Comparison of ENCODE assay signal across 8 cellular contexts in the genomic region with DNA sequence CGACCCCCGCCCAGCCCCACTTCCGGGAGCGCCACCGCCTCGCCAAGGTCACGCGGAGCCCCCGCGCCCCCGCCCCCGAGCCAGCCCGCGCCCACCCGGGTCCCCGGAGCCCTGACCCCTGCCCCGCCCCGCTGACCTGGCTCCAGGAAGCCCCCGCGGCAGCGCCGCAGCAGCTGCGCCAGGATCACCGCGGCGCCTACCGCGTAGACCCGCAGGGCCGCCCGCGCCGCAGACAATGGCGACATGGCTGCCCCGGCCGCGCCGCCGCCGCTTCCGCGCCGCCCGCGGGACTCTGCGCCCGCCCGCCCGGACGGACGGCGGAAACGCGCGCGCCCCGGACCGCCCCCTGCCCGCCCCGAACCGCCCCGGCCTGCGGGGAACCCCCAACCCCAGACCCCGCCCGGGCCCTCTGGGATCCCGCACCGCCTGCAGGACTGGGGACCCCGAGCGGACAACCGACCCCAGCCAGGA. TPM values are rescaled to one million over a fixed set of nuclear protein-coding genes. Genes with fewer than 3 reads are reported as not detected.
DNase-seq lines count a peak whose midpoint lies in the region; ATAC-seq and TF ChIP-seq lines count a peak whose summit lies in the region.

A gene with protein sequence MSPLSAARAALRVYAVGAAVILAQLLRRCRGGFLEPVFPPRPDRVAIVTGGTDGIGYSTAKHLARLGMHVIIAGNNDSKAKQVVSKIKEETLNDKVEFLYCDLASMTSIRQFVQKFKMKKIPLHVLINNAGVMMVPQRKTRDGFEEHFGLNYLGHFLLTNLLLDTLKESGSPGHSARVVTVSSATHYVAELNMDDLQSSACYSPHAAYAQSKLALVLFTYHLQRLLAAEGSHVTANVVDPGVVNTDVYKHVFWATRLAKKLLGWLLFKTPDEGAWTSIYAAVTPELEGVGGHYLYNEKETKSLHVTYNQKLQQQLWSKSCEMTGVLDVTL (minus strand): TSS at position 296 of the 471 bp plus-strand sequence. CDS start 51 bp downstream, at position 245.
A gene (minus strand): TSS at position 296 of the 471 bp plus-strand sequence. CDS start 10,257 bp downstream, outside the sequence.

- CTCF ChIA-PET in AG04450 (lab: Charles Lee): no interaction called here

- DNase-seq in AG04450 (ENCODE audit: low read depth, low spot score) (no peak), GM20000 (ENCODE audit: low spot score) (peak; percentile 95), fibroblast of villous mesenchyme (ENCODE audit: low read depth) (peak; percentile 8), omental fat pad (ENCODE audit: low spot score) (no peak), aorta (peak; percentile 65 to 85), NCI-H1105 (lab: John Stamatoyannopoulos, UW) (no peak)
- DNase-seq in activated T-cell treated with anti-CD3 and anti-CD28 coated beads, Interleukin-2, amount 50 U/mL, for 1 hour: peak; percentile 62

- peak within 1 kb of the TSS; percentile 88 for H3K9ac ChIP-seq in HUES64 (ENCODE audit: low read depth, low read length)

- POLR2A ChIA-PET in AG04450 (lab: Yijun Ruan, JAX): no interaction called here

- peaks cover 24% of the 10 kb centered on the region for H3K4me1 ChIP-seq in HUES64 (ENCODE audit: insufficient read depth, low read length)
- H3K4me1 ChIP-seq in aorta (ENCODE audit: control insufficient read depth in 1 of 2, insufficient read depth in 2 of 2, low read length in 2 of 2): no peaks in the 10 kb centered on the region

- H3K27me3 ChIP-seq in AG04450 (ENCODE audit: control insufficient read depth, insufficient read depth, low read length) (no peaks in the 10 kb centered on the region), HUES64 (ENCODE audit: insufficient read depth, low read length) (no peaks in the 10 kb centered on the region), aorta (ENCODE audit: control insufficient read depth in 1 of 2, insufficient read depth in 2 of 2, low read length in 1 of 2) (no peaks in the 10 kb centered on the region)

- ATAC-seq in omental fat pad (ENCODE audit: low FRiP score): peak; percentile 50
- ATAC-seq in aorta (ENCODE audit: low FRiP score): peak; percentile 39

- H3K36me3 ChIP-seq in HUES64 (ENCODE audit: insufficient read depth, low read length) (peaks cover 19% of the 10 kb centered on the region), aorta (ENCODE audit: control insufficient read depth in 1 of 2, insufficient read depth in 2 of 2, low read length in 1 of 2) (no peaks in the 10 kb centered on the region)

- intact Hi-C loops in aorta (cut with DNase I): loop anchor here in 1 of 2 donors (5.0 to 10.0 kb wide), 2 partner anchors 173 to 906 kb away; a partner anchor contains a TSS

- 1% methylated on average over 69 of the region's 70 CpGs for WGBS in HUES64
- WGBS in aorta, 2 donors: 1% methylated on average over 32 to 70 of the region's 70 CpGs

- TF ChIP-seq CTCF in AG04450 (IDR thresholded peaks at IDR 0.05; ENCODE audit: low read depth, low read length) (no peak), GM20000 (IDR thresholded peaks at IDR 0.05; ENCODE audit: extremely low read depth, missing control alignments) (no peak), fibroblast of villous mesenchyme (IDR thresholded peaks at IDR 0.05; ENCODE audit: insufficient read depth, low read depth, low read length) (no peak), omental fat pad (IDR thresholded peaks at IDR 0.05) (no peak)

- H3K4me3 ChIP-seq in AG04450 (ENCODE audit: low read depth, low read length) (peak within 1 kb of the TSS; percentile 72), HUES64 (ENCODE audit: low read length) (peak within 1 kb of the TSS; percentile 92), fibroblast of villous mesenchyme (ENCODE audit: low read depth, low read length) (peak within 1 kb of the TSS; percentile 81), aorta (ENCODE audit: low read length in 2 of 2) (peak within 1 kb of the TSS; percentile 91 to 99)

- peak within 1 kb of the TSS; percentile 47 for H3K27ac ChIP-seq in AG04450 (ENCODE audit: low read depth, low read length)
- H3K27ac ChIP-seq in HUES64 (ENCODE audit: low read depth, low read length): peak within 1 kb of the TSS; percentile 82
- peak within 1 kb of the TSS in 1 of 2 donors; percentile 42 for H3K27ac ChIP-seq in aorta (ENCODE audit: low read depth in 1 of 2, low read length in 2 of 2)

- H3K9me3 ChIP-seq in AG04450 (ENCODE audit: control insufficient read depth, insufficient read depth, low read length) (no peaks in the 10 kb centered on the region), HUES64 (ENCODE audit: insufficient read depth, low read depth, low read length) (no peaks in the 10 kb centered on the region), aorta (ENCODE audit: control insufficient read depth, low read length) (no peaks in the 10 kb centered on the region)

RNA-seq across cellular contexts. Expression of the first gene that starts in this region (rescaled TPM):
- polyA plus RNA-seq in AG04450 (2011; rRNA removed) (43.2 and 47.9 TPM in 2 replicates), aorta (1 to 10 TPM; 6.0 to 7.7 TPM)
- polyA minus RNA-seq in AG04450 (2011; rRNA and poly(A)+ RNA removed): 29.2 and 46.6 TPM in 2 replicates
- 25.8 TPM for polyA plus RNA-seq in HUES64 (2013, experiment 1 of 2)
- polyA plus RNA-seq in HUES64 (2013, experiment 2 of 2): 37.3 TPM
- total RNA-seq in fibroblast of villous mesenchyme (24.6 and 35.4 TPM in 2 replicates), omental fat pad (10 to 100 TPM; 18.6 to 34.2 (median 21.4) TPM), aorta (10 to 100 TPM; 15.7 to 21.8 TPM)

RNA-seq across cellular contexts. Expression of the second gene that starts in this region (rescaled TPM):
- polyA plus RNA-seq in AG04450 (2011; rRNA removed): 23.0 and 25.6 TPM in 2 replicates
- 19.9 and 23.5 TPM in 2 replicates for polyA minus RNA-seq in AG04450 (2011; rRNA and poly(A)+ RNA removed)
- 25.3 TPM for polyA plus RNA-seq in HUES64 (2013, experiment 1 of 2)
- 26.4 TPM for polyA plus RNA-seq in HUES64 (2013, experiment 2 of 2)
- total RNA-seq in fibroblast of villous mesenchyme: 32.4 and 39.3 TPM in 2 replicates
- total RNA-seq in omental fat pad: 10 to 100 TPM; 28.3 to 46.5 (median 34.2) TPM
- total RNA-seq in aorta: 10 to 100 TPM; 31.3 to 33.5 TPM
- 10 to 100 TPM; 15.2 to 15.5 TPM for polyA plus RNA-seq in aorta

Comparison
In these comparisons a context has a peak if more than half of its experiments do, and no peak if none do; other contexts are left out.
1. DNase-seq: peak in GM20000 (single experiment), activated T-cell treated with anti-CD3 and anti-CD28 coated beads, Interleukin-2, amount 50 U/mL, for 1 hour (single experiment), fibroblast of villous mesenchyme (single experiment) and aorta (2 of 2); none in AG04450 (single experiment), omental fat pad (single experiment) and NCI-H1105 (single experiment).
2. Peak in every context shown above with its lines, with median percentiles within 50 percentile points of each other: H3K4me3 ChIP-seq.